In the genomic region with DNA sequence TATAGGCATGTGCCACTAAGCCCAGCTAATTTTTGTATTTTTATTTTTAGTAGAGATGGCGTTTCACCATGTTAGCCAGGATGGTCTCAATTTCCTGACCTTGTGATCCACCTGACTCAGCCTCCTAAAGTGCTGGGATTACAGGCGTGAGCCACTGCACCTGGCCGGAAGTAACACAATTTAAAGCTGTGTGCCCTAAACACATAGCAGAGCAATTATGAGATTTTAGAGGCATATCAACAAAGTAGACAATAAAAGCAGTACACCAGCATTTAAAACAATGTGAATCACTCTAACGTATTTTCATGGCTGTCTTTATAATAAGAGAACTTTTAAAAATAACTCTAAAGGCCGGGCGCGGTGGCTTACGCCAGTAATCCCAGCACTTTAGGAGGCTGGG, we compare ENCODE assay signal across 15 cellular contexts. TPM values are rescaled to one million over a fixed set of nuclear protein-coding genes. Genes with fewer than 3 reads are reported as not detected.
DNase-seq lines count a peak whose midpoint lies in the region; ATAC-seq and TF ChIP-seq lines count a peak whose summit lies in the region.
"Had no signal": no experiment of that assay in that cellular context is flagged by ENCODE, and none has a peak within 500 bp of the region (broad histone marks: within the 10 kb centered on the region; RNA-seq: fewer than 3 reads in every experiment).

No MANE protein-coding gene starts in this region.

- intact Hi-C loops in mucosa of descending colon (cut with DNase I, micrococcal nuclease) = no loop called here
- intact Hi-C loops in left ventricle myocardium inferior (cut with micrococcal nuclease) = no loop called here
- intact Hi-C loops in spleen (cut with DNase I; ENCODE audit: low total_unique reads) = no loop called here

- DNase-seq in COR-L47 (lab: John Stamatoyannopoulos, UW) (peak; percentile 9), NCI-H146 (lab: John Stamatoyannopoulos, UW) (peak; percentile 46), NCI-H748 treated with DMSO at 0.1 percent for 48 hours (lab: John Stamatoyannopoulos, UW) (peak; percentile 0), mucosa of descending colon (peak in 1 of 3 donors; percentile 14), left ventricle myocardium inferior (no peak), ACHN (no peak), NCI-H2196 treated with DMSO at 0.1 percent for 48 hours (lab: John Stamatoyannopoulos, UW; ENCODE audit: unreplicated experiment) (no peak), spleen (no peak)
- DNase-seq: BE2C; C1 segment of cervical spinal cord; Caco-2; CD4-positive, CD25-positive, alpha-beta regulatory T cell; CD8-positive, alpha-beta memory T cell; IMR-90 had no signal

- H3K27ac ChIP-seq in left ventricle myocardium inferior (replicated peaks) = no peak overlapping the region
- no peak overlapping the region for H3K27ac ChIP-seq in spleen

- H3K4me1 ChIP-seq in mucosa of descending colon (ENCODE audit: low read depth) (peaks cover 11% of the 10 kb centered on the region), left ventricle myocardium inferior (no peaks in the 10 kb centered on the region), spleen (no peaks in the 10 kb centered on the region)
- H3K4me1 ChIP-seq: BE2C, Caco-2, HAP-1 had no signal

- no peaks in the 10 kb centered on the region for H3K27me3 ChIP-seq in left ventricle myocardium inferior (ENCODE audit: low read depth)
- no peaks in the 10 kb centered on the region for H3K27me3 ChIP-seq in spleen (replicated peaks in 1 of 7)
- H3K27me3 ChIP-seq: BE2C had no signal

- no peak overlapping the region for H3K4me3 ChIP-seq in mucosa of descending colon
- H3K4me3 ChIP-seq in left ventricle myocardium inferior = no peak overlapping the region
- no peak overlapping the region for H3K4me3 ChIP-seq in spleen
- H3K4me3 ChIP-seq: HAP-1 had no signal

- peak; percentile 93 for ATAC-seq in mucosa of descending colon

- no peak for TF ChIP-seq POLR2A in spleen (IDR thresholded peaks at IDR 0.05)

- H3K9me3 ChIP-seq in mucosa of descending colon = no peaks in the 10 kb centered on the region
- H3K9me3 ChIP-seq in left ventricle myocardium inferior (replicated peaks) = no peaks in the 10 kb centered on the region
- no peaks in the 10 kb centered on the region for H3K9me3 ChIP-seq in spleen
- H3K9me3 ChIP-seq: BE2C, Caco-2, HAP-1 had no signal

- H3K36me3 ChIP-seq in mucosa of descending colon (ENCODE audit: low read depth) = no peaks in the 10 kb centered on the region
- peaks cover 75% of the 10 kb centered on the region for H3K36me3 ChIP-seq in left ventricle myocardium inferior
- peaks cover 0 to 100% (median 52%) of the 10 kb centered on the region in 6 donors for H3K36me3 ChIP-seq in spleen

- TF ChIP-seq CTCF in mucosa of descending colon (IDR thresholded peaks at IDR 0.05) (no peak), left ventricle myocardium inferior (IDR thresholded peaks at IDR 0.05; ENCODE audit: borderline replicate concordance) (no peak), spleen (IDR thresholded peaks at IDR 0.05 in 8 of 11, conservative IDR thresholded peaks at IDR 0.05 in 3 of 11) (no peak)

- 86 to 90% (median 87%) methylated on average over 8 of the region's 8 CpGs for WGBS in spleen, 5 donors

- in situ Hi-C loops in ACHN (cut with HindIII; ENCODE audit: low pct_ligation_motif_present, low pct_unique_long_range_greater_than_20kb, low sequenced_read_pairs) = no loop called here

RNA-seq across cellular contexts. Expression of a gene that starts 42.4 kb away (rescaled TPM):
- total RNA-seq in mucosa of descending colon (10 to 100 TPM; 61.7 to 64.6 (median 63.5) TPM), left ventricle myocardium inferior (14.3 TPM), spleen (10 to 100 TPM; 33.5 to 65.4 (median 51.8) TPM)
- polyA plus RNA-seq in spleen = 1 to 10 TPM; 3.9 to 6.9 (median 6.8) TPM

RNA-seq across cellular contexts. Expression of a gene that starts 45.5 kb away (rescaled TPM):
- total RNA-seq in mucosa of descending colon = 10 to 100 TPM; 31.6 to 42.9 (median 38.0) TPM
- total RNA-seq in left ventricle myocardium inferior = 18.1 TPM
- total RNA-seq in spleen = 100 to 1,000 TPM in 2 of 7 donors, 10 to 100 TPM in 5; 52.6 to 108 (median 83.0) TPM
- 10 to 100 TPM; 27.6 to 41.7 (median 32.1) TPM for polyA plus RNA-seq in spleen

RNA-seq across cellular contexts. Expression of a gene that starts 46.3 kb away (rescaled TPM):
- total RNA-seq in mucosa of descending colon (10 to 100 TPM; 48.7 to 53.1 (median 49.5) TPM), left ventricle myocardium inferior (11.4 TPM), spleen (10 to 100 TPM; 32.6 to 64.6 (median 52.7) TPM)
- 10 to 100 TPM in 2 of 3 donors, 1 to 10 TPM in 1; 9.6 to 21.3 (median 19.8) TPM for polyA plus RNA-seq in spleen

Comparison
In these comparisons a context has a peak if more than half of its experiments do, and no peak if none do; other contexts are left out.
1. DNase-seq: peak in COR-L47 (single experiment), NCI-H146 (single experiment) and NCI-H748 treated with DMSO at 0.1 percent for 48 hours (single experiment); none in left ventricle myocardium inferior (single experiment), ACHN (single experiment), NCI-H2196 treated with DMSO at 0.1 percent for 48 hours (single experiment) and spleen (single experiment).